24 cellular contexts compared by ENCODE assay signal in the genomic region with DNA sequence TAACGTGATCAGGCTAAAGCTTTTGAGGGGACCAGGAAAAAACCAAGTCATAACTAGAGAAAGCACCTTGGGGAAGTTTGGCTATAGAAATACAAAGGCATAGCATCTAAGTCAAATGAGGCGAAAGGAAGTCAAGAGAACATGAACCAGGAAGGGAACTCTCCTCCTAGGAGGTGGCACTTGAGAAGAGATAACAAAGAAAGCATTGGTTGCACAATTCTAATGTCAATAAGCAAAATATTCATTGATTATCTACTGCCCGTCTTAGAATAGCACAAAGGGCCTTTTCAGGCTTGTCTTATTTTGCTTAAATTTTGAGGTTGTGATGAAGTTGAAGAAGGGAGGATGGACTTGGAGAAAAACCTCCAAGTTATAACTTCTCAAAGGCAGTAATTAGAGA.
"Had no signal": no experiment of that assay in that cellular context is flagged by ENCODE, and none has a peak within 500 bp of the region (broad histone marks: within the 10 kb centered on the region; RNA-seq: fewer than 3 reads in every experiment).

No MANE protein-coding gene starts in this region.

- DNase-seq: cerebellar nuclear complex; cortex of kidney; effector memory CD8-positive, alpha-beta T cell; gastrocnemius medialis; head of caudate nucleus; kidney; mesenchymal stem cell; midbrain; naive thymus-derived CD8-positive, alpha-beta T cell; sigmoid colon; stimulated activated CD4-positive, alpha-beta T cell treated with anti-CD3 and anti-CD28 coated beads, Interleukin-15, amount 100 ng/mL, for 24 hours; stimulated activated CD4-positive, alpha-beta T cell treated with anti-CD3 and anti-CD28 coated beads, Interleukin-2, amount 100 ng/mL, for 48 hours; stimulated activated CD8-positive, alpha-beta memory T cell treated with anti-CD3 and anti-CD28 coated beads, Interleukin-4, amount 100 ng/mL, for 48 hours; stimulated activated naive CD4-positive, alpha-beta T cell; stimulated activated naive CD8-positive, alpha-beta T cell treated with anti-CD3 and anti-CD28 coated beads, Interleukin-15, amount 100 ng/mL, for 72 hours; transverse colon; upper lobe of right lung; uterus had no signal

- H3K4me1 ChIP-seq: gastrocnemius medialis, prostate gland, right atrium auricular region, sigmoid colon, suprapubic skin, transverse colon, upper lobe of right lung, uterus had no signal

- H3K9me3 ChIP-seq: gastrocnemius medialis, neutrophil, prostate gland, right atrium auricular region, sigmoid colon, suprapubic skin, transverse colon, upper lobe of right lung, uterus had no signal

- H3K4me3 ChIP-seq: gastrocnemius medialis, hepatocyte, prostate gland, right atrium auricular region, sigmoid colon, suprapubic skin, transverse colon, upper lobe of right lung, uterus had no signal

- ATAC-seq: effector memory CD8-positive, alpha-beta T cell; gastrocnemius medialis; naive thymus-derived CD8-positive, alpha-beta T cell; stimulated activated naive CD8-positive, alpha-beta T cell treated with anti-CD3 and anti-CD28 coated beads, Interleukin-15, amount 100 ng/mL, for 72 hours; upper lobe of right lung had no signal

- H3K27ac ChIP-seq: gastrocnemius medialis, hepatocyte, neutrophil, parathyroid adenoma, prostate gland, right atrium auricular region, sigmoid colon, suprapubic skin, transverse colon, upper lobe of right lung, uterus had no signal

- H3K36me3 ChIP-seq: gastrocnemius medialis, neutrophil, prostate gland, right atrium auricular region, sigmoid colon, suprapubic skin, transverse colon, upper lobe of right lung, uterus had no signal

- H2AFZ ChIP-seq: hepatocyte, parathyroid adenoma had no signal

- FAIRE-seq: kidney had no signal

- H3K4me2 ChIP-seq: hepatocyte had no signal

- H3K27me3 ChIP-seq: gastrocnemius medialis, hepatocyte, neutrophil, right atrium auricular region, sigmoid colon, suprapubic skin, transverse colon, upper lobe of right lung, uterus had no signal

- H3K9ac ChIP-seq: parathyroid adenoma had no signal
